8 cellular contexts compared by ENCODE assay signal in genomic region chr21:45923146-45923545, GRCh38. TPM values are rescaled to one million over a fixed set of nuclear protein-coding genes. Genes with fewer than 3 reads are reported as not detected.
DNase-seq lines count a peak whose midpoint lies in the region; ATAC-seq, FAIRE-seq and TF ChIP-seq lines count a peak whose summit lies in the region.

No MANE protein-coding gene starts in this region.

- H3K4me1 ChIP-seq in GM23338 (ENCODE audit: insufficient read depth) (no peaks in the 10 kb centered on the region), cardiac muscle cell (ENCODE audit: low read depth) (no peaks in the 10 kb centered on the region), prostate gland (replicated peaks) (no peaks in the 10 kb centered on the region)

- ATAC-seq in GM23338 (peak; percentile 86), HG03469 (IDR thresholded peaks at IDR 0.05; ENCODE audit: unreplicated experiment) (no peak), GM21825 (IDR thresholded peaks at IDR 0.05; ENCODE audit: unreplicated experiment) (no peak)
- peak; percentile 62 to 75 for ATAC-seq in activated naive CD4-positive, alpha-beta T cell treated with anti-CD3 and anti-CD28 coated beads, Interleukin-2, amount 50 U/mL, for 72 hours

- H4K20me1 ChIP-seq in GM23338 (replicated peaks; ENCODE audit: insufficient read depth) = no peaks in the 10 kb centered on the region

- TF ChIP-seq CTCF in GM23338 (conservative IDR thresholded peaks at IDR 0.05; ENCODE audit: low read depth in 2 of 2) (peak; percentile 73 to 86), cardiac muscle cell (IDR thresholded peaks at IDR 0.05; ENCODE audit: low read depth, low read length) (peak; percentile 88), prostate gland (IDR thresholded peaks at IDR 0.05) (peak; percentile 64 to 84 (median 71))

- no peaks in the 10 kb centered on the region for H3K79me2 ChIP-seq in GM23338 (replicated peaks; ENCODE audit: insufficient read depth)

- H3K9me3 Mint-ChIP-seq in GM23338 = peaks cover 10% of the 10 kb centered on the region; the same call in 2 of the 3 replicates
- no peaks in the 10 kb centered on the region for H3K9me3 Mint-ChIP-seq in activated naive CD4-positive, alpha-beta T cell treated with anti-CD3 and anti-CD28 coated beads, Interleukin-2, amount 50 U/mL, for 72 hours

- no peaks in the 10 kb centered on the region for H3K9me2 ChIP-seq in GM23338 (ENCODE audit: insufficient read depth)

- H3K36me3 ChIP-seq in GM23338 (ENCODE audit: insufficient read depth) (no peaks in the 10 kb centered on the region), cardiac muscle cell (no peaks in the 10 kb centered on the region), prostate gland (no peaks in the 10 kb centered on the region)

- no peak for FAIRE-seq in urothelium cell line (lab: Jason Lieb, UNC)

- H3K4me2 ChIP-seq in GM23338 = no peak overlapping the region

- H3K27me3 ChIP-seq in GM23338 (ENCODE audit: insufficient read depth) = no peaks in the 10 kb centered on the region
- H3K27me3 ChIP-seq in cardiac muscle cell = no peaks in the 10 kb centered on the region
- H3K27me3 ChIP-seq in prostate gland (replicated peaks; ENCODE audit: insufficient read depth) = no peaks in the 10 kb centered on the region

- TF ChIP-seq POLR2A in prostate gland (IDR thresholded peaks at IDR 0.05) = no peak

- H3K27ac ChIP-seq in GM23338 (ENCODE audit: low read depth) = no peak overlapping the region
- no peak overlapping the region for H3K27ac ChIP-seq in cardiac muscle cell
- no peak overlapping the region for H3K27ac ChIP-seq in prostate gland

- no peaks in the 10 kb centered on the region for H3K36me3 Mint-ChIP-seq in GM23338 (ENCODE audit: low read depth)
- no peaks in the 10 kb centered on the region for H3K36me3 Mint-ChIP-seq in activated naive CD4-positive, alpha-beta T cell treated with anti-CD3 and anti-CD28 coated beads, Interleukin-2, amount 50 U/mL, for 72 hours

- peak; percentile 83 for DNase-seq in GM23338 (ENCODE audit: low spot score)
- DNase-seq in SHP77 (lab: John Stamatoyannopoulos, UW) = peak; percentile 10 to 67
- DNase-seq in activated naive CD4-positive, alpha-beta T cell treated with anti-CD3 and anti-CD28 coated beads, Interleukin-2, amount 50 U/mL, for 72 hours (ENCODE audit: low spot score in 2 of 2) = peak in 1 of 2 donors; percentile 64
- DNase-seq in cardiac muscle cell (ENCODE audit: low read depth in 1 of 2, low spot score in 1 of 2) = peak; percentile 83
- DNase-seq in prostate gland (ENCODE audit: low spot score) = peak; percentile 52
- DNase-seq in urothelium cell line (ENCODE audit: low spot score) = peak; percentile 72

- WGBS in prostate gland = 9% methylated on average over 6 of the region's 6 CpGs

- H3K9me3 ChIP-seq in cardiac muscle cell (ENCODE audit: low read depth) = no peaks in the 10 kb centered on the region
- no peaks in the 10 kb centered on the region for H3K9me3 ChIP-seq in prostate gland

- no peak overlapping the region for H2AFZ ChIP-seq in GM23338

- intact Hi-C loops in prostate gland (cut with DNase I) = loop anchor here (10.0 kb wide), 1 partner anchor 368 kb away; no protein-coding TSS in a partner anchor

- no peaks in the 10 kb centered on the region for H3F3A ChIP-seq in GM23338 (replicated peaks; ENCODE audit: low read depth)

- H3K4me3 ChIP-seq in GM23338 (no peak overlapping the region), cardiac muscle cell (no peak overlapping the region), prostate gland (no peak overlapping the region)

- H3K4me3 Mint-ChIP-seq in GM23338 = no peak overlapping the region

- no peaks in the 10 kb centered on the region; the same call in 2 of the 3 replicates for H3K4me1 Mint-ChIP-seq in GM23338

- H3K27me3 Mint-ChIP-seq in GM23338 (ENCODE audit: insufficient read depth, low read depth, poor library complexity) = peaks cover 5% of the 10 kb centered on the region

- H3K27ac Mint-ChIP-seq in GM23338 = no peak overlapping the region
- H3K27ac Mint-ChIP-seq in activated naive CD4-positive, alpha-beta T cell treated with anti-CD3 and anti-CD28 coated beads, Interleukin-2, amount 50 U/mL, for 72 hours = no peak overlapping the region

TF ChIP-seq in GM23338, 12 proteins besides CTCF, POLR2A, EP300 and RAD21 (continues in another document):
- TF ChIP-seq ETS1 (IDR thresholded peaks at IDR 0.05) = no peak
- TF ChIP-seq CREB1 (CRISPR knock-in tag; IDR thresholded peaks at IDR 0.05; ENCODE audit: low read depth) = no peak
- TF ChIP-seq EZH2phosphoT487 (IDR thresholded peaks at IDR 0.05; ENCODE audit: unreplicated experiment) = no peak
- no peak for TF ChIP-seq ZNF462 (CRISPR knock-in tag; IDR thresholded peaks at IDR 0.05)
- TF ChIP-seq STAT1 (IDR thresholded peaks at IDR 0.05; ENCODE audit: unreplicated experiment) = no peak
- TF ChIP-seq POLR2AphosphoS5 (IDR thresholded peaks at IDR 0.05; ENCODE audit: low read depth) = no peak
- no peak for TF ChIP-seq NANOG (IDR thresholded peaks at IDR 0.05; ENCODE audit: borderline replicate concordance)

RNA-seq across cellular contexts. Expression of gene COL6A1, which starts 58.4 kb away (rescaled TPM):
- 151 and 180 TPM in 2 replicates for total RNA-seq in GM23338 (2014; rRNA removed; shearing (Covaris generic))
- polyA plus RNA-seq in GM23338 (2016; fragmentation: Nextera tagmentation; extraction: Ambion mirVana) = 76.0 and 84.5 TPM in 2 replicates
- total RNA-seq in activated naive CD4-positive, alpha-beta T cell treated with anti-CD3 and anti-CD28 coated beads, Interleukin-2, amount 50 U/mL, for 72 hours = 1 to 10 TPM; 2.0 to 4.7 TPM
- total RNA-seq in cardiac muscle cell = 499 and 605 TPM in 2 replicates
- 245 and 279 TPM in 2 replicates for polyA plus RNA-seq in cardiac muscle cell
- 100 to 1,000 TPM; 163 to 265 TPM for total RNA-seq in prostate gland

Comparison
In these comparisons a context has a peak if more than half of its experiments do, and no peak if none do; other contexts are left out.
1. ATAC-seq: peak in GM23338 (single experiment) and activated naive CD4-positive, alpha-beta T cell treated with anti-CD3 and anti-CD28 coated beads, Interleukin-2, amount 50 U/mL, for 72 hours (2 of 2); none in HG03469 (single experiment) and GM21825 (single experiment).
2. RNA of gene COL6A1, which starts 58.4 kb away (total RNA-seq): 499 to 605 TPM in cardiac muscle cell, 163 to 265 TPM in prostate gland and 151 to 180 TPM in GM23338; 2.0 to 4.7 TPM in activated naive CD4-positive, alpha-beta T cell treated with anti-CD3 and anti-CD28 coated beads, Interleukin-2, amount 50 U/mL, for 72 hours; every median in the first group is over 10 times any median in the second.
3. Peak in every context shown above with its lines, with median percentiles within 50 percentile points of each other: CTCF ChIP-seq.